18 cellular contexts compared by ENCODE assay signal in genomic region chr11:131978351-131978750, GRCh38.
DNase-seq lines count a peak whose midpoint lies in the region; ATAC-seq and TF ChIP-seq lines count a peak whose summit lies in the region.
"Had no signal": no experiment of that assay in that cellular context is flagged by ENCODE, and none has a peak within 500 bp of the region (broad histone marks: within the 10 kb centered on the region; RNA-seq: fewer than 3 reads in every experiment).

No MANE protein-coding gene starts in this region.

- peak overlapping the region; percentile 47; the same call in 1 of the 2 replicates for H2BK120ac ChIP-seq in IMR-90 (ENCODE audit: low read depth, low read length)
- no peak overlapping the region for H2BK120ac ChIP-seq in mesendoderm (ENCODE audit: low read depth, low read length)

- H3K36me3 ChIP-seq in IMR-90 (ENCODE audit: control insufficient read depth, insufficient read depth, low read length) (no peaks in the 10 kb centered on the region), endodermal cell (ENCODE audit: control insufficient read depth, insufficient read depth, low read length) (no peaks in the 10 kb centered on the region), mesendoderm (ENCODE audit: control insufficient read depth, insufficient read depth, low read length) (no peaks in the 10 kb centered on the region)
- H3K36me3 ChIP-seq: transverse colon had no signal

- no peaks in the 10 kb centered on the region for H3K36me3 Mint-ChIP-seq in endodermal cell (ENCODE audit: low read depth)
- H3K36me3 Mint-ChIP-seq: activated CD8-positive, alpha-beta memory T cell treated with anti-CD3 and anti-CD28 coated beads, Interleukin-2, amount 10 ng/mL, durations not matched to agents 7 days and 5 days; activated naive CD4-positive, alpha-beta T cell treated with anti-CD3 and anti-CD28 coated beads, Interleukin-2, amount 10 ng/mL, durations not matched to agents 7 days and 5 days had no signal

- TF ChIP-seq CTCF in IMR-90 (conservative IDR thresholded peaks at IDR 0.05; ENCODE audit: low read depth, low read length) (no peak), endodermal cell (conservative IDR thresholded peaks at IDR 0.05) (no peak)

- peak overlapping the region; percentile 27; the same call in 1 of the 2 replicates for H2BK20ac ChIP-seq in IMR-90 (ENCODE audit: low read depth, low read length)

- no peak overlapping the region for H2AFZ ChIP-seq in IMR-90 (replicated peaks; ENCODE audit: low read length, poor library complexity)

- peaks cover 5% of the 10 kb centered on the region; the same call in 1 of the 2 replicates for H3K9me1 ChIP-seq in IMR-90 (ENCODE audit: insufficient read depth, low read length)

- H2BK15ac ChIP-seq in IMR-90 (ENCODE audit: low read depth, low read length) = peak overlapping the region; percentile 88; the same call in 1 of the 3 replicates
- H2BK15ac ChIP-seq in mesendoderm (replicated peaks; ENCODE audit: low read depth) = no peak overlapping the region

- H3K27ac Mint-ChIP-seq in endodermal cell = peak overlapping the region; percentile 29
- H3K27ac Mint-ChIP-seq in stimulated activated naive CD8-positive, alpha-beta T cell treated with anti-CD3 and anti-CD28 coated beads, Interleukin-15, amount 100 ng/mL, for 72 hours = no peak overlapping the region
- H3K27ac Mint-ChIP-seq: activated CD8-positive, alpha-beta memory T cell treated with anti-CD3 and anti-CD28 coated beads, Interleukin-2, amount 10 ng/mL, durations not matched to agents 7 days and 5 days; activated naive CD4-positive, alpha-beta T cell treated with anti-CD3 and anti-CD28 coated beads, Interleukin-2, amount 10 ng/mL, durations not matched to agents 7 days and 5 days; activated T-helper 1 cell treated with anti-CD3 and anti-CD28 coated beads, Interleukin-12 subunit alpha, Interleukin-12 subunit beta, Interleukin-2, Interleukin-4 antibody, amounts not matched to agents 30 ng/mL and 10 ng/mL and 1 ng/mL, durations not matched to agents 14 hours and 24 hours and 36 hours had no signal

- H3K9me3 Mint-ChIP-seq in endodermal cell = no peaks in the 10 kb centered on the region
- H3K9me3 Mint-ChIP-seq in stimulated activated naive CD8-positive, alpha-beta T cell treated with anti-CD3 and anti-CD28 coated beads, Interleukin-15, amount 100 ng/mL, for 72 hours = peaks cover 5 to 19% of the 10 kb centered on the region in 2 donors
- H3K9me3 Mint-ChIP-seq: activated T-helper 1 cell treated with anti-CD3 and anti-CD28 coated beads, Interleukin-12 subunit alpha, Interleukin-12 subunit beta, Interleukin-2, Interleukin-4 antibody, amounts not matched to agents 30 ng/mL and 10 ng/mL and 1 ng/mL, durations not matched to agents 14 hours and 24 hours and 36 hours had no signal

- BruUV-seq in IMR-90 (replicated peaks; lab: Mats Ljungman, UMichigan) = no TSS peak

- peak overlapping the region; percentile 46; the same call in 1 of the 2 replicates for H4K91ac ChIP-seq in IMR-90 (ENCODE audit: insufficient read depth, low read depth, low read length)

- H3K4me1 ChIP-seq in IMR-90 (ENCODE audit: control insufficient read depth, insufficient read depth, low read length) (no peaks in the 10 kb centered on the region), endodermal cell (ENCODE audit: control insufficient read depth, insufficient read depth, low read length) (no peaks in the 10 kb centered on the region), mesendoderm (ENCODE audit: control insufficient read depth, low read depth, low read length) (no peaks in the 10 kb centered on the region)
- H3K4me1 ChIP-seq: transverse colon had no signal

- H4K20me1 ChIP-seq in IMR-90 (ENCODE audit: insufficient read depth, low read length) = no peaks in the 10 kb centered on the region

- no peak for TF ChIP-seq POLR2A in IMR-90 (IDR thresholded peaks at IDR 0.05; ENCODE audit: low read depth, low read length)

- H3K4ac ChIP-seq in IMR-90 (ENCODE audit: low read depth, low read length) (peak overlapping the region; percentile 41), mesendoderm (ENCODE audit: low read depth, low read length) (no peak overlapping the region)

- no peak for ATAC-seq in IMR-90 (ENCODE audit: low read depth)
- no peak for ATAC-seq in HG02973 (IDR thresholded peaks at IDR 0.05; ENCODE audit: unreplicated experiment)
- no peak for ATAC-seq in GM18498 (IDR thresholded peaks at IDR 0.05; ENCODE audit: unreplicated experiment)
- ATAC-seq in stimulated activated naive CD8-positive, alpha-beta T cell treated with anti-CD3 and anti-CD28 coated beads, Interleukin-15, amount 100 ng/mL, for 72 hours = no peak
- no peak for ATAC-seq in HG03196 (IDR thresholded peaks at IDR 0.05; ENCODE audit: unreplicated experiment)
- ATAC-seq: activated CD8-positive, alpha-beta memory T cell treated with anti-CD3 and anti-CD28 coated beads, Interleukin-2, amount 10 ng/mL, durations not matched to agents 7 days and 5 days had no signal

- TF ChIP-seq RAD21 in IMR-90 (IDR thresholded peaks at IDR 0.05; ENCODE audit: low read length) = no peak

- no peak overlapping the region for H4K8ac ChIP-seq in IMR-90 (ENCODE audit: low read depth in 2 of 2, low read length in 2 of 2)
- no peak overlapping the region for H4K8ac ChIP-seq in mesendoderm (ENCODE audit: low read depth, low read length)

- H3K4me1 Mint-ChIP-seq in endodermal cell = peaks cover 14% of the 10 kb centered on the region
- no peaks in the 10 kb centered on the region for H3K4me1 Mint-ChIP-seq in stimulated activated naive CD8-positive, alpha-beta T cell treated with anti-CD3 and anti-CD28 coated beads, Interleukin-15, amount 100 ng/mL, for 72 hours
- H3K4me1 Mint-ChIP-seq: activated CD8-positive, alpha-beta memory T cell treated with anti-CD3 and anti-CD28 coated beads, Interleukin-2, amount 10 ng/mL, durations not matched to agents 7 days and 5 days; activated naive CD4-positive, alpha-beta T cell treated with anti-CD3 and anti-CD28 coated beads, Interleukin-2, amount 10 ng/mL, durations not matched to agents 7 days and 5 days had no signal

- POLR2A ChIA-PET in IMR-90 (lab: Charles Lee; ENCODE audit: unreplicated experiment) = no interaction called here

- H2AK5ac ChIP-seq in IMR-90 (ENCODE audit: low read depth, low read length) (no peak overlapping the region), mesendoderm (ENCODE audit: low read length) (no peak overlapping the region)

- H3K27me3 Mint-ChIP-seq in endodermal cell (ENCODE audit: insufficient read depth) = peaks cover 4% of the 10 kb centered on the region
- H3K27me3 Mint-ChIP-seq in stimulated activated naive CD8-positive, alpha-beta T cell treated with anti-CD3 and anti-CD28 coated beads, Interleukin-15, amount 100 ng/mL, for 72 hours = no peaks in the 10 kb centered on the region
- H3K27me3 Mint-ChIP-seq: activated CD8-positive, alpha-beta memory T cell treated with anti-CD3 and anti-CD28 coated beads, Interleukin-2, amount 10 ng/mL, durations not matched to agents 7 days and 5 days; activated naive CD4-positive, alpha-beta T cell treated with anti-CD3 and anti-CD28 coated beads, Interleukin-2, amount 10 ng/mL, durations not matched to agents 7 days and 5 days had no signal

- H3K27me3 ChIP-seq in IMR-90 (ENCODE audit: control insufficient read depth, insufficient read depth, low read length) = no peaks in the 10 kb centered on the region
- H3K27me3 ChIP-seq in endodermal cell (ENCODE audit: control insufficient read depth, insufficient read depth, low read length, poor library complexity, severe bottlenecking) = no peaks in the 10 kb centered on the region
- H3K27me3 ChIP-seq in mesendoderm (ENCODE audit: insufficient read depth, low read length, poor library complexity) = no peaks in the 10 kb centered on the region
- H3K27me3 ChIP-seq: transverse colon had no signal

- H3K9ac ChIP-seq in IMR-90 (ENCODE audit: low read depth, low read length) (no peak overlapping the region), endodermal cell (ENCODE audit: extremely low read depth, low read length, poor library complexity, severe bottlenecking) (no peak overlapping the region), mesendoderm (ENCODE audit: low read length) (no peak overlapping the region)

- H3K4me3 Mint-ChIP-seq in endodermal cell = no peak overlapping the region
- H3K4me3 Mint-ChIP-seq in stimulated activated naive CD8-positive, alpha-beta T cell treated with anti-CD3 and anti-CD28 coated beads, Interleukin-15, amount 100 ng/mL, for 72 hours = no peak overlapping the region
- H3K4me3 Mint-ChIP-seq: activated CD8-positive, alpha-beta memory T cell treated with anti-CD3 and anti-CD28 coated beads, Interleukin-2, amount 10 ng/mL, durations not matched to agents 7 days and 5 days; activated naive CD4-positive, alpha-beta T cell treated with anti-CD3 and anti-CD28 coated beads, Interleukin-2, amount 10 ng/mL, durations not matched to agents 7 days and 5 days; activated T-helper 1 cell treated with anti-CD3 and anti-CD28 coated beads, Interleukin-12 subunit alpha, Interleukin-12 subunit beta, Interleukin-2, Interleukin-4 antibody, amounts not matched to agents 30 ng/mL and 10 ng/mL and 1 ng/mL, durations not matched to agents 14 hours and 24 hours and 36 hours had no signal

- no peak overlapping the region for H3K14ac ChIP-seq in IMR-90 (replicated peaks; ENCODE audit: low read depth, low read length)

- H3K56ac ChIP-seq in IMR-90 (ENCODE audit: extremely low read depth, insufficient read depth, low read length) (no peak overlapping the region), mesendoderm (ENCODE audit: low read length) (no peak overlapping the region)

- CTCF ChIA-PET in IMR-90 (lab: Yijun Ruan, JAX) = no interaction called here

- H3K79me2 ChIP-seq in mesendoderm (ENCODE audit: control insufficient read depth, insufficient read depth, low read length) = no peaks in the 10 kb centered on the region

- H3K79me1 ChIP-seq in IMR-90 (ENCODE audit: low read depth in 1 of 2, low read length in 2 of 2) = peaks cover 2 to 6% of the 10 kb centered on the region in 2 experiments; a peak in 2 of 4 replicates
- no peaks in the 10 kb centered on the region for H3K79me1 ChIP-seq in mesendoderm (ENCODE audit: low read length)

- H4K5ac ChIP-seq in IMR-90 (ENCODE audit: low read depth, low read length) (no peak overlapping the region), mesendoderm (ENCODE audit: low read length) (no peak overlapping the region)

- dilution Hi-C loops in IMR-90 (cut with HindIII; ENCODE audit: low sequenced_read_pairs, unreplicated experiment) = no loop called here

- H3K4me2 ChIP-seq in IMR-90 (ENCODE audit: low read depth, low read length) (no peak overlapping the region), mesendoderm (ENCODE audit: low read length) (no peak overlapping the region)

- H3K27ac ChIP-seq in IMR-90 (ENCODE audit: insufficient read depth, low read length) = no peak overlapping the region
- H3K27ac ChIP-seq in endodermal cell (ENCODE audit: low read depth, low read length) = no peak overlapping the region
- H3K27ac ChIP-seq in mesendoderm (ENCODE audit: low read depth, low read length) = no peak overlapping the region
- H3K27ac ChIP-seq: transverse colon had no signal

- no peak overlapping the region for H3K18ac ChIP-seq in IMR-90 (ENCODE audit: low read depth, low read length)
- H3K18ac ChIP-seq in mesendoderm (ENCODE audit: low read length) = no peak overlapping the region

- H2BK5ac ChIP-seq in IMR-90 (ENCODE audit: low read depth, low read length, poor library complexity, severe bottlenecking) (no peak overlapping the region), mesendoderm (ENCODE audit: low read length) (no peak overlapping the region)

- in situ Hi-C loops in IMR-90 (cut with MboI; ENCODE audit: low sequenced_read_pairs) = no loop called here

- DNase-seq in Daoy (ENCODE audit: low read depth) (peak; percentile 21), IMR-90 (no peak), endodermal cell (peak; percentile 65), mesendoderm (peak; percentile 67)
- no peak for DNase-seq in stimulated activated naive CD8-positive, alpha-beta T cell treated with anti-CD3 and anti-CD28 coated beads, Interleukin-15, amount 100 ng/mL, for 72 hours
- DNase-seq: activated CD4-positive, alpha-beta T cell treated with anti-CD3 and anti-CD28 coated beads, Interleukin-2, amount 50 U/mL, for 1 hour; activated CD8-positive, alpha-beta memory T cell treated with anti-CD3 and anti-CD28 coated beads, Interleukin-2, amount 10 ng/mL, durations not matched to agents 7 days and 5 days; activated naive CD4-positive, alpha-beta T cell treated with anti-CD3 and anti-CD28 coated beads, Interleukin-2, amount 10 ng/mL, durations not matched to agents 7 days and 5 days; DMS79; Kasumi-1; left cardiac atrium; NCI-H1048; NCI-H1694 treated with DMSO at 0.1 percent for 48 hours; transverse colon had no signal

- WGBS in IMR-90 (ENCODE audit: extremely low coverage in 2 of 2, insufficient read length in 1 of 2), 2 experiments = no CpG with 5 or more reads among the region's 5 CpGs
- 50 to 53% methylated on average over 2 to 4 of the region's 5 CpGs for whole genome bisulfite sequencing in endodermal cell (ENCODE audit: insufficient coverage in 1 of 2, insufficient read length in 1 of 2), 2 experiments
- no CpG with 5 or more reads among the region's 5 CpGs for WGBS in mesendoderm (ENCODE audit: extremely low coverage, insufficient coverage, low lambda C conversion rate)

- H3K23ac ChIP-seq in IMR-90 (ENCODE audit: low read depth, low read length) = no peak overlapping the region
- no peak overlapping the region for H3K23ac ChIP-seq in mesendoderm (ENCODE audit: low read length)

- no peak overlapping the region for H2AK9ac ChIP-seq in IMR-90 (replicated peaks; ENCODE audit: low read depth, low read length, poor library complexity)

- intact Hi-C loops in IMR-90 (cut with micrococcal nuclease) = no loop called here

- no peak overlapping the region for H3K4me3 ChIP-seq in IMR-90 (ENCODE audit: insufficient read depth, low read depth, low read length)
- no peak overlapping the region for H3K4me3 ChIP-seq in endodermal cell (ENCODE audit: low read length)
- H3K4me3 ChIP-seq in mesendoderm (ENCODE audit: low read length) = no peak overlapping the region
- H3K4me3 ChIP-seq: transverse colon had no signal

- no peaks in the 10 kb centered on the region for H3K9me3 ChIP-seq in IMR-90 (ENCODE audit: control insufficient read depth, insufficient read depth, low read length)
- H3K9me3 ChIP-seq in endodermal cell (ENCODE audit: control insufficient read depth, low read length) = no peaks in the 10 kb centered on the region
- H3K9me3 ChIP-seq: transverse colon had no signal

Comparison
In these comparisons a context has a peak if more than half of its experiments do, and no peak if none do; other contexts are left out.
1. DNase-seq: peak in Daoy (single experiment), endodermal cell (single experiment) and mesendoderm (single experiment); none in IMR-90 (single experiment) and stimulated activated naive CD8-positive, alpha-beta T cell treated with anti-CD3 and anti-CD28 coated beads, Interleukin-15, amount 100 ng/mL, for 72 hours (0 of 2).